17 cellular contexts compared by ENCODE assay signal in the genomic region with DNA sequence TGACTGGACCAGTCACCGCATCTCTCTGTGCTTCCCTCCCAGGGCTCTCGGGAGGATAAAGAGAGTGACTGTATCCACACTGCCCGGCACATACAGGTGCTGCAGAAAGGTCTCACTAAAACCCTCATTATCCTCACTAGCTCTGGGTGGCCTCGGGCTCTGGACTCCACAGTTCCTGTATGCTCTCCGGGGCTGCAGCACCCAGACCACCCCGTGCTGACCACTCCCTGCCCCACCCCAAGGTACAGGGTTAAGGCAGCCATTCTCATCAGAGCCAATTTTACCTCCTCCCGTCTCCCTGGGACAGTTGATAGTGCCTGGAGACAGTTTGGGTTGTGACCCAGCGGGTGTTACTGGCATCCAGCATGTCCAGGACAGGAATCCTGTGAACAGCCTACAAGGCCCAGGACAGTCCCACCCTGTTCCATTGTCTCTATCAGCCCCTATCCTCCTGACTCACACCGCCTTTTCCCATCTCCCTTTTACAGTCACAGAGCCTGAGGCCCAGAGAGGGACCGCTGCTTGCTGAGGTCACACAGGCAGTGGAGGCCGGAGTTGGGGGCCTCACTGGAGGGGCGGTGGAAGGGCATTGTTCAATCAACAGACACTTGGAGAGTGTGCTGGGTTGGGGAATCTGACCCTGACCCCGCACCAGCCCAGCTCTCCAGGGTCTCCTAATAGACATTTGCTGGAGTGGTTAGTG. TPM values are rescaled to one million over a fixed set of nuclear protein-coding genes. Genes with fewer than 3 reads are reported as not detected.
DNase-seq lines count a peak whose midpoint lies in the region; ATAC-seq and TF ChIP-seq lines count a peak whose summit lies in the region.
"Had no signal": no experiment of that assay in that cellular context is flagged by ENCODE, and none has a peak within 500 bp of the region (broad histone marks: within the 10 kb centered on the region; RNA-seq: fewer than 3 reads in every experiment).

No MANE protein-coding gene starts in this region.

- intact Hi-C loops in activated CD4-positive, alpha-beta T cell treated with anti-CD3 and anti-CD28 coated beads for 36 hours (cut with DNase I, micrococcal nuclease), result loop anchor here (5.0 to 10.0 kb wide), 4 partner anchors 53 to 1620 kb away; partner anchors contain the start of genes ACTR1B (in 1 of the 2), EIF5B (in 1 of the 2), TMEM131 (in 1 of the 2) and TXNDC9 (in 1 of the 2)

- peaks cover 50% of the 10 kb centered on the region for H3K36me3 Mint-ChIP-seq in activated CD4-positive, alpha-beta T cell treated with anti-CD3 and anti-CD28 coated beads for 36 hours (ENCODE audit: low read depth)
- H3K36me3 Mint-ChIP-seq in chondrocyte (ENCODE audit: low read depth), result no peaks in the 10 kb centered on the region
- no peaks in the 10 kb centered on the region for H3K36me3 Mint-ChIP-seq in neural crest cell (ENCODE audit: low read depth)

- DNase-seq in activated CD4-positive, alpha-beta T cell treated with anti-CD3 and anti-CD28 coated beads for 36 hours, result no peak
- no peak for DNase-seq in activated CD4-positive, alpha-beta T cell treated with anti-CD3 and anti-CD28 coated beads for 4 hours
- DNase-seq in chondrocyte (ENCODE audit: low spot score) (peak; percentile 72), neural crest cell (ENCODE audit: low read depth, low spot score) (no peak)
- DNase-seq in stimulated activated CD8-positive, alpha-beta memory T cell treated with anti-CD3 and anti-CD28 coated beads, Interleukin-4, amount 100 ng/mL, for 48 hours, result no peak
- DNase-seq: anterior cingulate cortex, colonic mucosa, esophagus squamous epithelium, hippocampal formation, Karpas-422, NCI-H1436, NCI-H526 had no signal

- POLR2A ChIA-PET in activated CD4-positive, alpha-beta T cell treated with anti-CD3 and anti-CD28 coated beads for 36 hours (lab: Charles Lee), result interaction anchor here (0.9 to 1.8 kb wide), 5 partner anchors 11 to 124 kb away, joined by 3 to 8 read pairs (median 4); partner anchors contain the start of gene ACTR1B

- CTCF ChIA-PET in activated CD4-positive, alpha-beta T cell treated with anti-CD3 and anti-CD28 coated beads for 36 hours (lab: Charles Lee), result interaction anchor here (0.6 to 9.7 kb wide), 8 partner anchors 11 to 1465 kb away, joined by 3 to 162 read pairs (median 7); no protein-coding TSS in a partner anchor

- H3K27me3 Mint-ChIP-seq in activated CD4-positive, alpha-beta T cell treated with anti-CD3 and anti-CD28 coated beads for 36 hours, result no peaks in the 10 kb centered on the region
- H3K27me3 Mint-ChIP-seq in chondrocyte (ENCODE audit: low read depth) (peaks cover 18% of the 10 kb centered on the region), neural crest cell (ENCODE audit: low read depth) (no peaks in the 10 kb centered on the region)

- peak overlapping the region; percentile 93 for H3K4me3 Mint-ChIP-seq in activated CD4-positive, alpha-beta T cell treated with anti-CD3 and anti-CD28 coated beads for 36 hours
- H3K4me3 Mint-ChIP-seq in chondrocyte (ENCODE audit: unreplicated experiment), result no peak overlapping the region
- H3K4me3 Mint-ChIP-seq in neural crest cell, result no peak overlapping the region

- peaks cover 79% of the 10 kb centered on the region for H3K4me1 Mint-ChIP-seq in activated CD4-positive, alpha-beta T cell treated with anti-CD3 and anti-CD28 coated beads for 36 hours
- H3K4me1 Mint-ChIP-seq in chondrocyte (ENCODE audit: low read depth) (peaks cover under 1% of the 10 kb centered on the region), neural crest cell (peaks cover 13% of the 10 kb centered on the region)

- peak overlapping the region; percentile 99 for H3K27ac Mint-ChIP-seq in activated CD4-positive, alpha-beta T cell treated with anti-CD3 and anti-CD28 coated beads for 36 hours
- H3K27ac Mint-ChIP-seq in chondrocyte (ENCODE audit: unreplicated experiment) (no peak overlapping the region), neural crest cell (ENCODE audit: unreplicated experiment) (peak overlapping the region; percentile 27)

- H3K9me3 Mint-ChIP-seq in activated CD4-positive, alpha-beta T cell treated with anti-CD3 and anti-CD28 coated beads for 36 hours (ENCODE audit: low read depth), result no peaks in the 10 kb centered on the region
- H3K9me3 Mint-ChIP-seq in chondrocyte (ENCODE audit: low read depth), result no peaks in the 10 kb centered on the region
- H3K9me3 Mint-ChIP-seq in neural crest cell, result no peaks in the 10 kb centered on the region

- ATAC-seq in activated CD4-positive, alpha-beta T cell treated with anti-CD3 and anti-CD28 coated beads for 36 hours, result no peak
- ATAC-seq in HG02588 (IDR thresholded peaks at IDR 0.05; ENCODE audit: unreplicated experiment), result no peak
- ATAC-seq in GM18517 (IDR thresholded peaks at IDR 0.05; ENCODE audit: unreplicated experiment), result no peak
- ATAC-seq: left lobe of liver had no signal

- peaks cover 34% of the 10 kb centered on the region for H3K36me3 ChIP-seq in KOPT-K1 (ENCODE audit: insufficient read depth, low read length)
- H3K36me3 ChIP-seq: colonic mucosa, esophagus squamous epithelium had no signal

- peak overlapping the region; percentile 98 for H3K27ac ChIP-seq in KOPT-K1 (ENCODE audit: low read depth, low read length, poor library complexity, severe bottlenecking)
- H3K27ac ChIP-seq: colonic mucosa had no signal

- no peaks in the 10 kb centered on the region for H3K9me3 ChIP-seq in KOPT-K1 (ENCODE audit: insufficient read depth, low read length, poor library complexity, severe bottlenecking)
- H3K9me3 ChIP-seq: colonic mucosa, esophagus squamous epithelium had no signal

- TF ChIP-seq CTCF in chondrocyte (IDR thresholded peaks at IDR 0.05), result no peak
- TF ChIP-seq CTCF in neural crest cell (conservative IDR thresholded peaks at IDR 0.05), result no peak

RNA-seq across cellular contexts. Expression of gene ZAP70, which starts 1.7 kb away (rescaled TPM):
- 100 to 1,000 TPM; 153 to 156 TPM for total RNA-seq in activated CD4-positive, alpha-beta T cell treated with anti-CD3 and anti-CD28 coated beads for 36 hours
- 0.37 to 0.41 TPM in 2 of 3 replicates, not detected in the other for total RNA-seq in chondrocyte
- 2.4 and 2.8 TPM in 2 replicates for total RNA-seq in neural crest cell
- total RNA-seq: A172 had no signal

RNA-seq across cellular contexts. Expression of gene C2orf92, which starts 45.6 kb away (rescaled TPM):
- total RNA-seq in activated CD4-positive, alpha-beta T cell treated with anti-CD3 and anti-CD28 coated beads for 36 hours, result 1 to 10 TPM; 7.4 to 8.9 TPM
- total RNA-seq in chondrocyte, result 8.8 to 11.6 TPM (median 10.0 TPM) in 3 replicates
- 10.3 and 12.5 TPM in 2 replicates for total RNA-seq in neural crest cell

RNA-seq across cellular contexts. Expression of gene ACTR1B, which starts 51.3 kb away (rescaled TPM):
- 100 to 1,000 TPM in 1 of 2 experiments, 10 to 100 TPM in 1; 92.0 to 124 TPM for total RNA-seq in activated CD4-positive, alpha-beta T cell treated with anti-CD3 and anti-CD28 coated beads for 36 hours
- 51.0 to 66.0 TPM (median 51.8 TPM) in 3 replicates for total RNA-seq in chondrocyte
- total RNA-seq in neural crest cell, result 62.6 and 63.4 TPM in 2 replicates

Comparison
In these comparisons a context has a peak if more than half of its experiments do, and no peak if none do; other contexts are left out.
1. RNA of gene ZAP70, which starts 1.7 kb away (total RNA-seq): 153 to 156 TPM in activated CD4-positive, alpha-beta T cell treated with anti-CD3 and anti-CD28 coated beads for 36 hours; 2.4 to 2.8 TPM in neural crest cell and 0.37 to 0.41 TPM in chondrocyte; every median in the first group is over 10 times any median in the second.